Comparison of ENCODE assay signal across 21 cellular contexts in genomic region chr2:181563101-181563692, GRCh38.
A peak's percentile ranks its signal among the peaks of the same experiment; 100 is the strongest.
DNase-seq lines count a peak whose midpoint lies in the region; ATAC-seq and TF ChIP-seq lines count a peak whose summit lies in the region.
"Had no signal": no experiment of that assay in that cellular context is flagged by ENCODE, and none has a peak within 500 bp of the region (broad histone marks: within the 10 kb centered on the region; RNA-seq: fewer than 3 reads in every experiment).

No MANE protein-coding gene starts in this region.

- H3K27me3 ChIP-seq in KMS-11 (ENCODE audit: insufficient read depth, low read depth) (no peaks in the 10 kb centered on the region), smooth muscle cell (ENCODE audit: low read depth) (no peaks in the 10 kb centered on the region)
- H3K27me3 ChIP-seq: adrenal gland, colonic mucosa, hepatocyte, sigmoid colon, tibial artery had no signal

- H3K27ac ChIP-seq in KMS-11 (peak overlapping the region; percentile 4; the same call in 1 of the 2 replicates), smooth muscle cell (ENCODE audit: low read depth) (no peak overlapping the region)
- H3K27ac ChIP-seq: adrenal gland, colonic mucosa, hepatocyte, PC-9, sigmoid colon, tibial artery had no signal

- H3K4me3 ChIP-seq in KMS-11 (IDR thresholded peaks at IDR 0.05; ENCODE audit: insufficient read depth, low read depth, low read length) (no peak overlapping the region), fibroblast of the aortic adventitia (ENCODE audit: low read depth, low read length) (no peak overlapping the region), smooth muscle cell (no peak overlapping the region)
- H3K4me3 ChIP-seq: adrenal gland, colonic mucosa, hepatocyte, PC-9, sigmoid colon, tibial artery had no signal

- H3K27ac Mint-ChIP-seq in stimulated activated memory B cell treated with anti-CD40 and anti-IgM and Interleukin-4, amounts not matched to agents 10 μg/mL and 1 μg/mL and 100 μg/mL, for 72 hours, result no peak overlapping the region
- H3K27ac Mint-ChIP-seq: nephron progenitor cell; stimulated activated effector memory CD8-positive, alpha-beta T cell treated with anti-CD3 and anti-CD28 coated beads, Interleukin-12 subunit alpha, Interleukin-12 subunit beta, amount 100 ng/mL, for 72 hours; T-helper 1 cell treated with Interleukin-12 subunit alpha and Interleukin-12 subunit beta and Interleukin-4 antibody, amounts not matched to agents 30 μg/mL and 1 μg/mL, for 36 hours had no signal

- peaks cover 28% of the 10 kb centered on the region for H3K4me1 ChIP-seq in KMS-11 (ENCODE audit: low read depth, poor library complexity, severe bottlenecking)
- no peaks in the 10 kb centered on the region for H3K4me1 ChIP-seq in smooth muscle cell (ENCODE audit: low read depth)
- H3K4me1 ChIP-seq: adrenal gland, colonic mucosa, sigmoid colon, tibial artery had no signal

- WGBS in smooth muscle cell (ENCODE audit: low lambda C conversion rate), result 89% methylated on average over 1 of the region's 1 CpG

- no peaks in the 10 kb centered on the region for H3K79me2 ChIP-seq in KMS-11 (ENCODE audit: insufficient read depth, low read depth)
- no peaks in the 10 kb centered on the region for H3K79me2 ChIP-seq in smooth muscle cell (ENCODE audit: low read depth)
- H3K79me2 ChIP-seq: hepatocyte had no signal

- no peaks in the 10 kb centered on the region for H3K36me3 Mint-ChIP-seq in stimulated activated memory B cell treated with anti-CD40 and anti-IgM and Interleukin-4, amounts not matched to agents 10 μg/mL and 1 μg/mL and 100 μg/mL, for 72 hours
- H3K36me3 Mint-ChIP-seq: stimulated activated effector memory CD8-positive, alpha-beta T cell treated with anti-CD3 and anti-CD28 coated beads, Interleukin-12 subunit alpha, Interleukin-12 subunit beta, amount 100 ng/mL, for 72 hours had no signal

- H3K4me3 Mint-ChIP-seq in stimulated activated memory B cell treated with anti-CD40 and anti-IgM and Interleukin-4, amounts not matched to agents 10 μg/mL and 1 μg/mL and 100 μg/mL, for 72 hours, result no peak overlapping the region
- H3K4me3 Mint-ChIP-seq: nephron progenitor cell; stimulated activated effector memory CD8-positive, alpha-beta T cell treated with anti-CD3 and anti-CD28 coated beads, Interleukin-12 subunit alpha, Interleukin-12 subunit beta, amount 100 ng/mL, for 72 hours; T-helper 1 cell treated with Interleukin-12 subunit alpha and Interleukin-12 subunit beta and Interleukin-4 antibody, amounts not matched to agents 30 μg/mL and 1 μg/mL, for 36 hours had no signal

- H3F3A ChIP-seq in smooth muscle cell (ENCODE audit: low read depth), result no peaks in the 10 kb centered on the region

- H3K4me1 Mint-ChIP-seq in stimulated activated memory B cell treated with anti-CD40 and anti-IgM and Interleukin-4, amounts not matched to agents 10 μg/mL and 1 μg/mL and 100 μg/mL, for 72 hours, result no peaks in the 10 kb centered on the region
- H3K4me1 Mint-ChIP-seq: nephron progenitor cell; stimulated activated effector memory CD8-positive, alpha-beta T cell treated with anti-CD3 and anti-CD28 coated beads, Interleukin-12 subunit alpha, Interleukin-12 subunit beta, amount 100 ng/mL, for 72 hours had no signal

- TF ChIP-seq CTCF in GM20000 (IDR thresholded peaks at IDR 0.05; ENCODE audit: extremely low read depth, missing control alignments) (no peak), KMS-11 (conservative IDR thresholded peaks at IDR 0.05; ENCODE audit: low read depth, low read length) (no peak), fibroblast of the aortic adventitia (IDR thresholded peaks at IDR 0.05; ENCODE audit: insufficient read depth, low read length) (no peak), smooth muscle cell (IDR thresholded peaks at IDR 0.05; ENCODE audit: borderline replicate concordance, insufficient read depth, poor library complexity, severe bottlenecking) (no peak)

- H3K4me2 ChIP-seq in KMS-11, result peak overlapping the region; percentile 18
- H3K4me2 ChIP-seq in smooth muscle cell, result no peak overlapping the region
- H3K4me2 ChIP-seq: hepatocyte, PC-9 had no signal

- no peaks in the 10 kb centered on the region for H3K27me3 Mint-ChIP-seq in stimulated activated memory B cell treated with anti-CD40 and anti-IgM and Interleukin-4, amounts not matched to agents 10 μg/mL and 1 μg/mL and 100 μg/mL, for 72 hours

- no peak overlapping the region for H2AFZ ChIP-seq in KMS-11 (ENCODE audit: low read depth)
- no peak overlapping the region for H2AFZ ChIP-seq in smooth muscle cell (ENCODE audit: low read depth)
- H2AFZ ChIP-seq: hepatocyte, PC-9 had no signal

- H4K20me1 ChIP-seq in KMS-11 (ENCODE audit: insufficient read depth) (no peaks in the 10 kb centered on the region), smooth muscle cell (ENCODE audit: low read depth) (no peaks in the 10 kb centered on the region)

- H3K9me3 Mint-ChIP-seq in stimulated activated memory B cell treated with anti-CD40 and anti-IgM and Interleukin-4, amounts not matched to agents 10 μg/mL and 1 μg/mL and 100 μg/mL, for 72 hours, result no peaks in the 10 kb centered on the region
- H3K9me3 Mint-ChIP-seq: nephron progenitor cell; stimulated activated effector memory CD8-positive, alpha-beta T cell treated with anti-CD3 and anti-CD28 coated beads, Interleukin-12 subunit alpha, Interleukin-12 subunit beta, amount 100 ng/mL, for 72 hours; T-helper 1 cell treated with Interleukin-12 subunit alpha and Interleukin-12 subunit beta and Interleukin-4 antibody, amounts not matched to agents 30 μg/mL and 1 μg/mL, for 36 hours had no signal

- DNase-seq in GM04503 (ENCODE audit: low read depth) (peak; percentile 11), GM20000 (ENCODE audit: low spot score) (peak; percentile 18), fibroblast of the aortic adventitia (ENCODE audit: low read depth) (peak; percentile 5), smooth muscle cell (lab: John Stamatoyannopoulos, UW; ENCODE audit: unreplicated experiment) (no peak)
- DNase-seq: activated CD4-positive, alpha-beta T cell treated with anti-CD3 and anti-CD28 coated beads, Interleukin-2, amount 50 U/mL, for 48 hours; activated effector memory CD4-positive, alpha-beta T cell treated with anti-CD3 and anti-CD28 coated beads, Interleukin-2, amount 50 U/mL, for 16 hours; adrenal gland; AML-193; colonic mucosa; DND-41; NCI-H1694; nephron progenitor cell; PC-9; sigmoid colon; tibial artery had no signal

- H3K9me3 ChIP-seq in smooth muscle cell (replicated peaks; ENCODE audit: low read depth), result no peaks in the 10 kb centered on the region
- H3K9me3 ChIP-seq: adrenal gland, colonic mucosa, sigmoid colon, tibial artery had no signal

- H3K36me3 ChIP-seq in KMS-11 (ENCODE audit: insufficient read depth) (no peaks in the 10 kb centered on the region), smooth muscle cell (ENCODE audit: low read depth) (no peaks in the 10 kb centered on the region)
- H3K36me3 ChIP-seq: adrenal gland, colonic mucosa, sigmoid colon, tibial artery had no signal

- ATAC-seq in stimulated activated memory B cell treated with anti-CD40 and anti-IgM and Interleukin-4, amounts not matched to agents 10 μg/mL and 1 μg/mL and 100 μg/mL, for 72 hours, result no peak
- no peak for ATAC-seq in activated CD4-positive, CD25-positive, alpha-beta regulatory T cell treated with anti-CD3 and anti-CD28 coated beads, Interleukin-2, amount 50 U/mL, for 24 hours
- ATAC-seq: stimulated activated effector memory CD8-positive, alpha-beta T cell treated with anti-CD3 and anti-CD28 coated beads, Interleukin-12 subunit alpha, Interleukin-12 subunit beta, amount 100 ng/mL, for 72 hours had no signal

- no peak overlapping the region for H3K9ac ChIP-seq in KMS-11
- H3K9ac ChIP-seq in smooth muscle cell (ENCODE audit: low read depth), result no peak overlapping the region
